ENCODE assay signal across 10 cellular contexts in genomic region chr7:100211342-100211780, GRCh38. TPM values are rescaled to one million over a fixed set of nuclear protein-coding genes. Genes with fewer than 3 reads are reported as not detected.
A peak's percentile ranks its signal among the peaks of the same experiment; 100 is the strongest.
DNase-seq lines count a peak whose midpoint lies in the region; ATAC-seq and TF ChIP-seq lines count a peak whose summit lies in the region.
"Had no signal": no experiment of that assay in that cellular context is flagged by ENCODE, and none has a peak within 500 bp of the region (broad histone marks: within the 10 kb centered on the region; RNA-seq: fewer than 3 reads in every experiment).

No MANE protein-coding gene starts in this region.

- no peaks in the 10 kb centered on the region for H3K9me2 ChIP-seq in GM23248 (ENCODE audit: insufficient read depth)

- H3K9ac ChIP-seq in neural progenitor cell: no peak overlapping the region
- H3K9ac ChIP-seq in GM23248: no peak overlapping the region

- no peaks in the 10 kb centered on the region for H3K36me3 ChIP-seq in naive thymus-derived CD4-positive, alpha-beta T cell (ENCODE audit: control insufficient read depth in 2 of 3, insufficient read depth in 3 of 3, low read length in 3 of 3)
- H3K36me3 ChIP-seq in neural progenitor cell (no peaks in the 10 kb centered on the region), GM23248 (ENCODE audit: low read depth) (no peaks in the 10 kb centered on the region)

- no peaks in the 10 kb centered on the region for H3K9me3 ChIP-seq in naive thymus-derived CD4-positive, alpha-beta T cell (ENCODE audit: control insufficient read depth in 2 of 3, low read length in 3 of 3)
- H3K9me3 ChIP-seq in neural progenitor cell (ENCODE audit: low read depth): no peaks in the 10 kb centered on the region
- no peaks in the 10 kb centered on the region for H3K9me3 ChIP-seq in GM23248 (ENCODE audit: low read depth)

- ATAC-seq in GM21825 (IDR thresholded peaks at IDR 0.05; ENCODE audit: unreplicated experiment) (peak; percentile 55), GM18511 (IDR thresholded peaks at IDR 0.05; ENCODE audit: unreplicated experiment) (no peak)
- ATAC-seq in naive thymus-derived CD4-positive, alpha-beta T cell: peak; percentile 89

- H3K4me3 ChIP-seq in naive thymus-derived CD4-positive, alpha-beta T cell (ENCODE audit: low read length): peak overlapping the region; percentile 17
- H3K4me3 ChIP-seq in neural progenitor cell (no peak overlapping the region), GM23248 (no peak overlapping the region)
- H3K4me3 ChIP-seq: PC-9 had no signal

- H4K20me1 ChIP-seq in neural progenitor cell (ENCODE audit: low read depth) (no peaks in the 10 kb centered on the region), GM23248 (ENCODE audit: insufficient read depth) (no peaks in the 10 kb centered on the region)

- no peaks in the 10 kb centered on the region for H3K27me3 Mint-ChIP-seq in activated CD4-positive, alpha-beta T cell treated with anti-CD3 and anti-CD28 coated beads, Interleukin-2, amount 10 ng/mL, durations not matched to agents 7 days and 5 days
- H3K27me3 Mint-ChIP-seq in naive thymus-derived CD4-positive, alpha-beta T cell: no peaks in the 10 kb centered on the region
- peaks cover 5% of the 10 kb centered on the region for H3K27me3 Mint-ChIP-seq in neural progenitor cell (ENCODE audit: insufficient read depth, low read depth)

- H2AFZ ChIP-seq in neural progenitor cell (replicated peaks) (no peak overlapping the region), GM23248 (no peak overlapping the region)
- H2AFZ ChIP-seq: PC-9 had no signal

- peaks cover 77% of the 10 kb centered on the region for H3K4me1 Mint-ChIP-seq in activated CD4-positive, alpha-beta T cell treated with anti-CD3 and anti-CD28 coated beads, Interleukin-2, amount 10 ng/mL, durations not matched to agents 7 days and 5 days
- peaks cover 39 to 76% (median 72%) of the 10 kb centered on the region in 7 donors for H3K4me1 Mint-ChIP-seq in naive thymus-derived CD4-positive, alpha-beta T cell
- H3K4me1 Mint-ChIP-seq in neural progenitor cell: peaks cover 20% of the 10 kb centered on the region

- peaks cover 2% of the 10 kb centered on the region for H3K9me3 Mint-ChIP-seq in activated CD4-positive, alpha-beta T cell treated with anti-CD3 and anti-CD28 coated beads, Interleukin-2, amount 10 ng/mL, durations not matched to agents 7 days and 5 days
- peaks cover 0 to 4% (median 0%) of the 10 kb centered on the region in 11 donors for H3K9me3 Mint-ChIP-seq in naive thymus-derived CD4-positive, alpha-beta T cell
- H3K9me3 Mint-ChIP-seq in neural progenitor cell: no peaks in the 10 kb centered on the region
- H3K9me3 Mint-ChIP-seq: neural crest cell had no signal

- no peaks in the 10 kb centered on the region for H3K79me2 ChIP-seq in neural progenitor cell (ENCODE audit: low read depth)
- no peaks in the 10 kb centered on the region for H3K79me2 ChIP-seq in GM23248 (ENCODE audit: insufficient read depth)

- H3F3A ChIP-seq in neural progenitor cell (ENCODE audit: low read depth) (peaks cover 6% of the 10 kb centered on the region), GM23248 (ENCODE audit: insufficient read depth) (no peaks in the 10 kb centered on the region)

- peaks cover 26% of the 10 kb centered on the region for H3K36me3 Mint-ChIP-seq in activated CD4-positive, alpha-beta T cell treated with anti-CD3 and anti-CD28 coated beads, Interleukin-2, amount 10 ng/mL, durations not matched to agents 7 days and 5 days (ENCODE audit: low read depth)
- H3K36me3 Mint-ChIP-seq in naive thymus-derived CD4-positive, alpha-beta T cell: peaks cover 0 to 16% (median 0%) of the 10 kb centered on the region in 5 donors
- peaks cover 10% of the 10 kb centered on the region for H3K36me3 Mint-ChIP-seq in neural progenitor cell

- 88 to 89% methylated on average over 7 of the region's 7 CpGs for WGBS in GM23248 (ENCODE audit: low coverage in 1 of 2, low lambda C conversion rate in 2 of 2, missing lambda C conversion rate in 2 of 2), 2 experiments

- peak overlapping the region; percentile 70 for H3K27ac ChIP-seq in naive thymus-derived CD4-positive, alpha-beta T cell (ENCODE audit: low read depth, low read length)
- no peak overlapping the region for H3K27ac ChIP-seq in neural progenitor cell
- H3K27ac ChIP-seq in GM23248: no peak overlapping the region
- H3K27ac ChIP-seq: PC-9 had no signal

- intact Hi-C loops in naive thymus-derived CD4-positive, alpha-beta T cell (cut with micrococcal nuclease): loop anchor here (1.0 to 10.0 kb wide), 3 partner anchors 21 to 297 kb away; partner anchors contain the start of genes GPC2 (in 2 of the 2), STAG3 (in 2 of the 2) and TRIM4 (in 1 of the 2)

- no peak for TF ChIP-seq CTCF in neural progenitor cell (IDR thresholded peaks at IDR 0.05)

- H3K4me3 Mint-ChIP-seq in activated CD4-positive, alpha-beta T cell treated with anti-CD3 and anti-CD28 coated beads, Interleukin-2, amount 10 ng/mL, durations not matched to agents 7 days and 5 days: peak overlapping the region; percentile 62
- H3K4me3 Mint-ChIP-seq in naive thymus-derived CD4-positive, alpha-beta T cell: peak overlapping the region; percentile 65 to 93 (median 75)
- H3K4me3 Mint-ChIP-seq in neural progenitor cell: no peak overlapping the region
- H3K4me3 Mint-ChIP-seq: neural crest cell had no signal

- H3K27me3 ChIP-seq in naive thymus-derived CD4-positive, alpha-beta T cell (ENCODE audit: control insufficient read depth in 2 of 2, insufficient read depth in 2 of 2, low read length in 2 of 2): no peaks in the 10 kb centered on the region
- H3K27me3 ChIP-seq in neural progenitor cell: peaks cover 3% of the 10 kb centered on the region
- no peaks in the 10 kb centered on the region for H3K27me3 ChIP-seq in GM23248 (replicated peaks; ENCODE audit: insufficient read depth)

- POLR2A ChIA-PET in activated CD4-positive, alpha-beta T cell treated with anti-CD3 and anti-CD28 coated beads, Interleukin-2, amount 10 ng/mL, durations not matched to agents 7 days and 5 days (lab: Charles Lee): no interaction called here
- POLR2A ChIA-PET in naive thymus-derived CD4-positive, alpha-beta T cell (lab: Charles Lee): interaction anchor here (0.8 to 2.7 kb wide), 15 partner anchors 11 to 111 kb away, joined by 3 to 8 read pairs (median 4); partner anchors contain the start of genes CNPY4, GPC2, MCM7 and STAG3

- peaks cover 45 to 50% of the 10 kb centered on the region in 2 donors for H3K4me1 ChIP-seq in naive thymus-derived CD4-positive, alpha-beta T cell (ENCODE audit: control insufficient read depth in 2 of 2, insufficient read depth in 2 of 2, low read length in 2 of 2)
- H3K4me1 ChIP-seq in neural progenitor cell: peaks cover 6% of the 10 kb centered on the region
- H3K4me1 ChIP-seq in GM23248 (ENCODE audit: insufficient read depth): no peaks in the 10 kb centered on the region

- peak; percentile 56 for DNase-seq in activated CD4-positive, alpha-beta T cell treated with anti-CD3 and anti-CD28 coated beads, Interleukin-2, amount 10 ng/mL, durations not matched to agents 7 days and 5 days
- DNase-seq in naive thymus-derived CD4-positive, alpha-beta T cell: peak in 8 of 9 donors; percentile 35 to 62 (median 52)
- DNase-seq in medulla oblongata (ENCODE audit: extremely low spot score) (no peak), neural progenitor cell (ENCODE audit: low spot score) (no peak), GM23248 (no peak)
- DNase-seq: PC-9 had no signal

- CTCF ChIA-PET in activated CD4-positive, alpha-beta T cell treated with anti-CD3 and anti-CD28 coated beads, Interleukin-2, amount 10 ng/mL, durations not matched to agents 7 days and 5 days (lab: Charles Lee): interaction anchor here (1.2 to 2.8 kb wide), 3 partner anchors 9 to 22 kb away, joined by 4 to 8 read pairs (median 6); no protein-coding TSS in a partner anchor
- CTCF ChIA-PET in naive thymus-derived CD4-positive, alpha-beta T cell (lab: Charles Lee): interaction anchor here (0.6 to 2.4 kb wide), 8 partner anchors 13 to 78 kb away, joined by 3 to 21 read pairs (median 4); partner anchors contain the start of genes GPC2 and STAG3

- peak overlapping the region; percentile 84 for H3K27ac Mint-ChIP-seq in activated CD4-positive, alpha-beta T cell treated with anti-CD3 and anti-CD28 coated beads, Interleukin-2, amount 10 ng/mL, durations not matched to agents 7 days and 5 days
- H3K27ac Mint-ChIP-seq in naive thymus-derived CD4-positive, alpha-beta T cell: peak overlapping the region; percentile 87 to 99 (median 96)
- H3K27ac Mint-ChIP-seq in neural progenitor cell: no peak overlapping the region

- TF ChIP-seq POLR2A in GM15510 (IDR thresholded peaks at IDR 0.05; ENCODE audit: borderline replicate concordance, extremely low read depth, insufficient read length): peak; percentile 28

- in situ Hi-C loops in GM23248 (cut with MboI): no loop called here

- H3K4me2 ChIP-seq in neural progenitor cell (no peak overlapping the region), GM23248 (ENCODE audit: unreplicated experiment) (no peak overlapping the region)
- H3K4me2 ChIP-seq: PC-9 had no signal

RNA-seq across cellular contexts. Expression of gene PVRIG, which starts 8.4 kb away (rescaled TPM):
- 10 to 100 TPM; 61.2 to 66.6 TPM for total RNA-seq in activated CD4-positive, alpha-beta T cell treated with anti-CD3 and anti-CD28 coated beads, Interleukin-2, amount 10 ng/mL, durations not matched to agents 7 days and 5 days
- 10 to 100 TPM; 32.1 to 88.7 (median 66.2) TPM for total RNA-seq in naive thymus-derived CD4-positive, alpha-beta T cell
- polyA plus RNA-seq in naive thymus-derived CD4-positive, alpha-beta T cell: 10 to 100 TPM; 69.5 to 81.0 TPM
- not detected in 2 replicates for total RNA-seq in neural progenitor cell (ENCODE audit: low replicate concordance)
- total RNA-seq in GM23248 (2014; rRNA removed; shearing (Covaris generic)): not detected in 2 replicates
- polyA plus RNA-seq in GM23248 (2016; fragmentation: Nextera tagmentation; extraction: Ambion mirVana): 0.34 TPM in 1 of 2 replicates, not detected in the other
- total RNA-seq: neural crest cell had no signal

RNA-seq across cellular contexts. Expression of gene STAG3, which starts 33.6 kb away (rescaled TPM):
- total RNA-seq in activated CD4-positive, alpha-beta T cell treated with anti-CD3 and anti-CD28 coated beads, Interleukin-2, amount 10 ng/mL, durations not matched to agents 7 days and 5 days: 10 to 100 TPM; 24.2 to 24.7 TPM
- 10 to 100 TPM in 1 of 5 experiments, 1 to 10 TPM in 4; 5.5 to 24.6 (median 9.5) TPM for total RNA-seq in naive thymus-derived CD4-positive, alpha-beta T cell
- 1 to 10 TPM; 2.4 to 6.5 TPM for polyA plus RNA-seq in naive thymus-derived CD4-positive, alpha-beta T cell
- total RNA-seq in neural progenitor cell (ENCODE audit: low replicate concordance): 0.58 and 1.2 TPM in 2 replicates
- total RNA-seq in GM23248 (2014; rRNA removed; shearing (Covaris generic)): 0.97 TPM in 1 of 2 replicates, not detected in the other
- 0.65 and 1.1 TPM in 2 replicates for polyA plus RNA-seq in GM23248 (2016; fragmentation: Nextera tagmentation; extraction: Ambion mirVana)

RNA-seq across cellular contexts. Expression of gene GPC2, which starts 34.2 kb away (rescaled TPM):
- 10 to 100 TPM; 13.9 to 20.9 TPM for total RNA-seq in activated CD4-positive, alpha-beta T cell treated with anti-CD3 and anti-CD28 coated beads, Interleukin-2, amount 10 ng/mL, durations not matched to agents 7 days and 5 days
- total RNA-seq in naive thymus-derived CD4-positive, alpha-beta T cell: 10 to 100 TPM in 4 of 5 experiments, 1 to 10 TPM in 1; 8.1 to 30.6 (median 18.2) TPM
- under 1 TPM; 0.64 to 0.87 TPM for polyA plus RNA-seq in naive thymus-derived CD4-positive, alpha-beta T cell
- total RNA-seq in neural progenitor cell (ENCODE audit: low replicate concordance): 17.0 and 61.0 TPM in 2 replicates
- 0.22 and 1.0 TPM in 2 replicates for total RNA-seq in GM23248 (2014; rRNA removed; shearing (Covaris generic))
- 0.16 TPM in 1 of 2 replicates, not detected in the other for polyA plus RNA-seq in GM23248 (2016; fragmentation: Nextera tagmentation; extraction: Ambion mirVana)

RNA-seq across cellular contexts. Expression of gene GAL3ST4, which starts 42.9 kb away (rescaled TPM):
- total RNA-seq in activated CD4-positive, alpha-beta T cell treated with anti-CD3 and anti-CD28 coated beads, Interleukin-2, amount 10 ng/mL, durations not matched to agents 7 days and 5 days: 10 to 100 TPM; 14.2 to 15.6 TPM
- total RNA-seq in naive thymus-derived CD4-positive, alpha-beta T cell: 10 to 100 TPM in 4 of 5 experiments, 1 to 10 TPM in 1; 4.7 to 26.8 (median 16.7) TPM
- 10 to 100 TPM in 1 of 2 donors, 1 to 10 TPM in 1; 7.4 to 10.8 TPM for polyA plus RNA-seq in naive thymus-derived CD4-positive, alpha-beta T cell
- total RNA-seq in neural progenitor cell (ENCODE audit: low replicate concordance): 0.90 and 2.5 TPM in 2 replicates
- total RNA-seq in GM23248 (2014; rRNA removed; shearing (Covaris generic)): 0.51 and 1.6 TPM in 2 replicates
- polyA plus RNA-seq in GM23248 (2016; fragmentation: Nextera tagmentation; extraction: Ambion mirVana): 1.5 TPM in 2 replicates

RNA-seq across cellular contexts. Expression of gene TRAPPC14, which starts 52.8 kb away (rescaled TPM):
- 10 to 100 TPM; 54.0 to 54.6 TPM for total RNA-seq in activated CD4-positive, alpha-beta T cell treated with anti-CD3 and anti-CD28 coated beads, Interleukin-2, amount 10 ng/mL, durations not matched to agents 7 days and 5 days
- 100 to 1,000 TPM in 1 of 5 experiments, 10 to 100 TPM in 4; 51.8 to 102 (median 70.2) TPM for total RNA-seq in naive thymus-derived CD4-positive, alpha-beta T cell
- polyA plus RNA-seq in naive thymus-derived CD4-positive, alpha-beta T cell: 1 to 10 TPM; 3.2 to 5.9 TPM
- total RNA-seq in neural progenitor cell (ENCODE audit: low replicate concordance): 4.3 and 13.3 TPM in 2 replicates
- total RNA-seq in GM23248 (2014; rRNA removed; shearing (Covaris generic)): 7.0 and 11.8 TPM in 2 replicates
- polyA plus RNA-seq in GM23248 (2016; fragmentation: Nextera tagmentation; extraction: Ambion mirVana): 5.1 and 5.8 TPM in 2 replicates

Comparison
In these comparisons a context has a peak if more than half of its experiments do, and no peak if none do; other contexts are left out.
1. DNase-seq: peak in activated CD4-positive, alpha-beta T cell treated with anti-CD3 and anti-CD28 coated beads, Interleukin-2, amount 10 ng/mL, durations not matched to agents 7 days and 5 days (single experiment) and naive thymus-derived CD4-positive, alpha-beta T cell (8 of 9); none in medulla oblongata (single experiment), neural progenitor cell (single experiment) and GM23248 (single experiment).
2. RNA of gene PVRIG, which starts 8.4 kb away (total RNA-seq): 61.2 to 66.6 TPM in activated CD4-positive, alpha-beta T cell treated with anti-CD3 and anti-CD28 coated beads, Interleukin-2, amount 10 ng/mL, durations not matched to agents 7 days and 5 days and 32.1 to 88.7 TPM in naive thymus-derived CD4-positive, alpha-beta T cell; not detected in neural progenitor cell and not detected in GM23248; every median in the first group is over 10 times any median in the second.